8 cellular contexts compared by ENCODE assay signal in the genomic region with DNA sequence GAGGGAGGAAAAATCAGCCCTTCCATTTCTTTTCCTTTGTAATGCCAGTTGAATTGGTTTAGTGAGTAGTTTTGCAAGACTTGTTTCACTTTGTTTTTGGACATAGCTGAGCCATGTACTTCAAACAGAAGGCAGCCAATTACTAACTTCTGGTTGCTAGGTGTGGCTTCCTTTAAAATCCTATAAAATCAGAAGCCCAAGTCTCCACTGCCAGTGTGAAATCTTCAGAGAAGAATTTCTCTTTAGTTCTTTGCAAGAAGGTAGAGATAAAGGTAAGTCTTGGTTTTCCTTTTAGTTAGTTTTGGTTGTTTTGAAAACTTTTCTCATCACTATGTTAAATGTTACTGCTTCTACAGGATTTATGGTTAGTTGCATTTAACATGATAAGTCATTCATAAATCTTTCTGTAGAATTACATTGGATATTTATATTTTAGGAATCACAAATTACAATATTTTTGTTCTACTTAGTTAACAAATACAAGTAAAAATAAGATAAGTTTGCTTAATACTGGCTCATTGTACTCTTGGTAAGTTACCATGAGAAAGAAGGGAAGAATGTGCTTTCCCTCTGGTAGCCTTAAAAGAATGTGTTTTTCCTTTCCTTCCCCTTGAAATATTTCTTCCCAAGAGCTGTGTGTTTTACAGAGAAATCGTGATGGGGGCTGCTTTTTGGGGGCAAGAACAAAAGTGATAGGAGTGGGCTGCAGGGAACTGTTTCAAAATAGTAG. TPM values are rescaled to one million over a fixed set of nuclear protein-coding genes. Genes with fewer than 3 reads are reported as not detected.
DNase-seq lines count a peak whose midpoint lies in the region; ATAC-seq and TF ChIP-seq lines count a peak whose summit lies in the region.

A gene with protein sequence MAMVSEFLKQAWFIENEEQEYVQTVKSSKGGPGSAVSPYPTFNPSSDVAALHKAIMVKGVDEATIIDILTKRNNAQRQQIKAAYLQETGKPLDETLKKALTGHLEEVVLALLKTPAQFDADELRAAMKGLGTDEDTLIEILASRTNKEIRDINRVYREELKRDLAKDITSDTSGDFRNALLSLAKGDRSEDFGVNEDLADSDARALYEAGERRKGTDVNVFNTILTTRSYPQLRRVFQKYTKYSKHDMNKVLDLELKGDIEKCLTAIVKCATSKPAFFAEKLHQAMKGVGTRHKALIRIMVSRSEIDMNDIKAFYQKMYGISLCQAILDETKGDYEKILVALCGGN (plus strand): TSS at position 213 of the 730 bp plus-strand sequence. CDS start 6,671 bp downstream, outside the sequence.

- H3K4me1 Mint-ChIP-seq in activated CD4-positive, alpha-beta T cell treated with anti-CD3 and anti-CD28 coated beads, Interleukin-2, amount 10 ng/mL, durations not matched to agents 24 days and 14 days = peaks cover 67% of the 10 kb centered on the region
- H3K4me1 Mint-ChIP-seq in T-helper 17 cell (peaks cover 45% of the 10 kb centered on the region), nephron progenitor cell (peaks cover 42% of the 10 kb centered on the region)

- H3K27me3 Mint-ChIP-seq in activated CD4-positive, alpha-beta T cell treated with anti-CD3 and anti-CD28 coated beads, Interleukin-2, amount 10 ng/mL, durations not matched to agents 24 days and 14 days = no peaks in the 10 kb centered on the region
- H3K27me3 Mint-ChIP-seq in T-helper 17 cell = no peaks in the 10 kb centered on the region
- peaks cover 4% of the 10 kb centered on the region for H3K27me3 Mint-ChIP-seq in nephron progenitor cell (ENCODE audit: low read depth, poor library complexity)

- TF ChIP-seq CTCF in nephron progenitor cell (IDR thresholded peaks at IDR 0.05) = no peak

- H3K36me3 Mint-ChIP-seq in activated CD4-positive, alpha-beta T cell treated with anti-CD3 and anti-CD28 coated beads, Interleukin-2, amount 10 ng/mL, durations not matched to agents 24 days and 14 days (ENCODE audit: low read depth) = peaks cover 8% of the 10 kb centered on the region
- H3K36me3 Mint-ChIP-seq in T-helper 17 cell (ENCODE audit: low read depth) (peaks cover 5% of the 10 kb centered on the region), nephron progenitor cell (ENCODE audit: low read depth) (no peaks in the 10 kb centered on the region)

- DNase-seq in activated CD4-positive, alpha-beta T cell treated with anti-CD3 and anti-CD28 coated beads, Interleukin-2, amount 10 ng/mL, durations not matched to agents 24 days and 14 days = peak; percentile 85
- no peak for DNase-seq in activated CD4-positive, alpha-beta T cell treated with anti-CD3 and anti-CD28 coated beads, Interleukin-2, amount 50 U/mL, for 1 hour
- DNase-seq in T-helper 17 cell (no peak), erythroblast (lab: John Stamatoyannopoulos, UW) (peak; percentile 15 to 49), nephron progenitor cell (no peak), NCI-H2081 (lab: John Stamatoyannopoulos, UW) (no peak), OCI-M2 (lab: John Stamatoyannopoulos, UW; ENCODE audit: unreplicated experiment) (no peak), NCI-H510A (lab: John Stamatoyannopoulos, UW) (no peak)

- peak; percentile 67 for ATAC-seq in T-helper 17 cell

- peak within 1 kb of the TSS; percentile 88 for H3K27ac Mint-ChIP-seq in activated CD4-positive, alpha-beta T cell treated with anti-CD3 and anti-CD28 coated beads, Interleukin-2, amount 10 ng/mL, durations not matched to agents 24 days and 14 days
- H3K27ac Mint-ChIP-seq in T-helper 17 cell (peak within 1 kb of the TSS; percentile 100), nephron progenitor cell (peak within 1 kb of the TSS; percentile 34)

- H3K4me3 Mint-ChIP-seq in activated CD4-positive, alpha-beta T cell treated with anti-CD3 and anti-CD28 coated beads, Interleukin-2, amount 10 ng/mL, durations not matched to agents 24 days and 14 days = peak within 1 kb of the TSS; percentile 84
- peak within 1 kb of the TSS; percentile 96 for H3K4me3 Mint-ChIP-seq in T-helper 17 cell
- peak within 1 kb of the TSS; percentile 20 for H3K4me3 Mint-ChIP-seq in nephron progenitor cell

- H3K9me3 ChIP-seq in T-helper 17 cell (ENCODE audit: control insufficient read depth, low read length, poor library complexity, severe bottlenecking) = no peaks in the 10 kb centered on the region

- intact Hi-C loops in activated CD4-positive, alpha-beta T cell treated with anti-CD3 and anti-CD28 coated beads, Interleukin-2, amount 10 ng/mL, durations not matched to agents 24 days and 14 days (cut with micrococcal nuclease) = loop anchor here (5.0 to 10.0 kb wide), 4 partner anchors 790 to 1935 kb away; a partner anchor contains a TSS

- peak; percentile 46 for TF ChIP-seq POLR2A in erythroblast (IDR thresholded peaks at IDR 0.05; ENCODE audit: low read length)

- peaks cover 3% of the 10 kb centered on the region for H3K9me3 Mint-ChIP-seq in activated CD4-positive, alpha-beta T cell treated with anti-CD3 and anti-CD28 coated beads, Interleukin-2, amount 10 ng/mL, durations not matched to agents 24 days and 14 days
- no peaks in the 10 kb centered on the region for H3K9me3 Mint-ChIP-seq in nephron progenitor cell

RNA-seq across cellular contexts. Expression of the gene that starts here (rescaled TPM):
- 37.1 and 43.2 TPM in 2 replicates for total RNA-seq in activated CD4-positive, alpha-beta T cell treated with anti-CD3 and anti-CD28 coated beads, Interleukin-2, amount 10 ng/mL, durations not matched to agents 24 days and 14 days
- 100 to 1,000 TPM; 553 to 928 TPM for total RNA-seq in T-helper 17 cell

Comparison
In these comparisons a context has a peak if more than half of its experiments do, and no peak if none do; other contexts are left out.
1. RNA of the gene that starts here (total RNA-seq): 553 to 928 TPM in T-helper 17 cell; 37.1 to 43.2 TPM in activated CD4-positive, alpha-beta T cell treated with anti-CD3 and anti-CD28 coated beads, Interleukin-2, amount 10 ng/mL, durations not matched to agents 24 days and 14 days; every median in the first group is over 10 times any median in the second.
2. DNase-seq: peak in activated CD4-positive, alpha-beta T cell treated with anti-CD3 and anti-CD28 coated beads, Interleukin-2, amount 10 ng/mL, durations not matched to agents 24 days and 14 days (single experiment) and erythroblast (2 of 2); none in activated CD4-positive, alpha-beta T cell treated with anti-CD3 and anti-CD28 coated beads, Interleukin-2, amount 50 U/mL, for 1 hour (single experiment), T-helper 17 cell (0 of 3), nephron progenitor cell (single experiment), NCI-H2081 (0 of 2), OCI-M2 (single experiment) and NCI-H510A (single experiment).
3. H3K27ac Mint-ChIP-seq: peak in every context shown above with its lines; median percentile 100 in T-helper 17 cell; 88 in activated CD4-positive, alpha-beta T cell treated with anti-CD3 and anti-CD28 coated beads, Interleukin-2, amount 10 ng/mL, durations not matched to agents 24 days and 14 days; 34 in nephron progenitor cell.
4. H3K4me3 Mint-ChIP-seq: peak in every context shown above with its lines; median percentile 96 in T-helper 17 cell; 84 in activated CD4-positive, alpha-beta T cell treated with anti-CD3 and anti-CD28 coated beads, Interleukin-2, amount 10 ng/mL, durations not matched to agents 24 days and 14 days; 20 in nephron progenitor cell.